In genomic region chr3:100525753-100526612, GRCh38 we compare ENCODE assay signal across 2 cellular contexts.
TF ChIP-seq lines count a peak whose summit lies in the region.

No MANE protein-coding gene starts in this region.

TF ChIP-seq in liver, 16 proteins besides CTCF, POLR2A, EP300 and RAD21 (continued from another document):
- TF ChIP-seq FOXA1 (IDR thresholded peaks at IDR 0.05) = no peak

TF ChIP-seq in HepG2, 621 proteins besides CTCF, POLR2A, EP300 and RAD21 (continued from another document):
- TF ChIP-seq HOXA3 (CRISPR knock-in tag; IDR thresholded peaks at IDR 0.05) (no peak), ZBTB4 (CRISPR knock-in tag; IDR thresholded peaks at IDR 0.05; ENCODE audit: borderline replicate concordance) (no peak), GMEB2 (CRISPR knock-in tag; IDR thresholded peaks at IDR 0.05; ENCODE audit: low read depth) (no peak)
TF ChIP-seq in HepG2: peak in this region for 0.
